Comparison of ENCODE assay signal across 9 cellular contexts in genomic region chr1:198556969-198557368, GRCh38. TPM values are rescaled to one million over a fixed set of nuclear protein-coding genes. Genes with fewer than 3 reads are reported as not detected.
A peak's percentile ranks its signal among the peaks of the same experiment; 100 is the strongest.
DNase-seq lines count a peak whose midpoint lies in the region; ATAC-seq lines count a peak whose summit lies in the region.
"Had no signal": no experiment of that assay in that cellular context is flagged by ENCODE, and none has a peak within 500 bp of the region (broad histone marks: within the 10 kb centered on the region; RNA-seq: fewer than 3 reads in every experiment).

No MANE protein-coding gene starts in this region.

- POLR2A ChIA-PET in activated naive CD8-positive, alpha-beta T cell treated with anti-CD3 and anti-CD28 coated beads, Interleukin-2, amount 10 ng/mL, durations not matched to agents 7 days and 5 days (lab: Charles Lee) = interaction anchor here (0.8 to 2.1 kb wide), 9 partner anchors 19 to 125 kb away, joined by 3 to 12 read pairs (median 4); partner anchors contain the start of gene PTPRC

- H3K4me1 Mint-ChIP-seq in activated naive CD8-positive, alpha-beta T cell treated with anti-CD3 and anti-CD28 coated beads, Interleukin-2, amount 10 ng/mL, durations not matched to agents 7 days and 5 days = peaks cover 70% of the 10 kb centered on the region

- H3K4me3 Mint-ChIP-seq in activated naive CD8-positive, alpha-beta T cell treated with anti-CD3 and anti-CD28 coated beads, Interleukin-2, amount 10 ng/mL, durations not matched to agents 7 days and 5 days = peak overlapping the region; percentile 93

- H3K27ac Mint-ChIP-seq in activated naive CD8-positive, alpha-beta T cell treated with anti-CD3 and anti-CD28 coated beads, Interleukin-2, amount 10 ng/mL, durations not matched to agents 7 days and 5 days = peak overlapping the region; percentile 87

- peaks cover 2% of the 10 kb centered on the region for H3K36me3 Mint-ChIP-seq in activated naive CD8-positive, alpha-beta T cell treated with anti-CD3 and anti-CD28 coated beads, Interleukin-2, amount 10 ng/mL, durations not matched to agents 7 days and 5 days

- ATAC-seq in GM18907 (IDR thresholded peaks at IDR 0.05; ENCODE audit: unreplicated experiment) = peak; percentile 95
- peak; percentile 89 for ATAC-seq in HG03025 (IDR thresholded peaks at IDR 0.05; ENCODE audit: low FRiP score, unreplicated experiment)
- ATAC-seq in activated naive CD8-positive, alpha-beta T cell treated with anti-CD3 and anti-CD28 coated beads, Interleukin-2, amount 10 ng/mL, durations not matched to agents 7 days and 5 days (ENCODE audit: low read depth) = peak; percentile 94

- no peaks in the 10 kb centered on the region for H3K9me3 Mint-ChIP-seq in activated naive CD8-positive, alpha-beta T cell treated with anti-CD3 and anti-CD28 coated beads, Interleukin-2, amount 10 ng/mL, durations not matched to agents 7 days and 5 days

- H3K27me3 Mint-ChIP-seq in activated naive CD8-positive, alpha-beta T cell treated with anti-CD3 and anti-CD28 coated beads, Interleukin-2, amount 10 ng/mL, durations not matched to agents 7 days and 5 days = no peaks in the 10 kb centered on the region

- DNase-seq in SKM-1 treated with dmso at 0.1 percent for 144 hours (lab: John Stamatoyannopoulos, UW; ENCODE audit: unreplicated experiment) (peak; percentile 94), NCI-H1694 (lab: John Stamatoyannopoulos, UW) (no peak), HuH-7.5 (ENCODE audit: low spot score) (no peak), NCI-H1694 treated with DMSO at 0.1 percent for 48 hours (lab: John Stamatoyannopoulos, UW) (no peak)
- peak; percentile 50 for DNase-seq in activated naive CD8-positive, alpha-beta T cell treated with anti-CD3 and anti-CD28 coated beads, Interleukin-2, amount 10 ng/mL, durations not matched to agents 7 days and 5 days
- peak; percentile 24 for DNase-seq in stimulated activated CD4-positive, alpha-beta T cell treated with anti-CD3 and anti-CD28 coated beads, Interleukin-2, amount 100 ng/mL, for 48 hours

RNA-seq across cellular contexts. Expression of gene ATP6V1G3, which starts 16.5 kb away (rescaled TPM):
- total RNA-seq in activated naive CD8-positive, alpha-beta T cell treated with anti-CD3 and anti-CD28 coated beads, Interleukin-2, amount 10 ng/mL, durations not matched to agents 7 days and 5 days = not detected
- total RNA-seq: T-helper 2 cell treated with Interferon-gamma antibody and Interleukin-4, amounts not matched to agents 100 ng/mL and 5 ng/mL, for 36 hours had no signal

Comparison
In these comparisons a context has a peak if more than half of its experiments do, and no peak if none do; other contexts are left out.
1. DNase-seq: peak in SKM-1 treated with dmso at 0.1 percent for 144 hours (single experiment), activated naive CD8-positive, alpha-beta T cell treated with anti-CD3 and anti-CD28 coated beads, Interleukin-2, amount 10 ng/mL, durations not matched to agents 7 days and 5 days (single experiment) and stimulated activated CD4-positive, alpha-beta T cell treated with anti-CD3 and anti-CD28 coated beads, Interleukin-2, amount 100 ng/mL, for 48 hours (2 of 2); none in NCI-H1694 (single experiment), HuH-7.5 (single experiment) and NCI-H1694 treated with DMSO at 0.1 percent for 48 hours (single experiment).
2. Peak in every context shown above with its lines, with median percentiles within 50 percentile points of each other: ATAC-seq.